Comparison of ENCODE assay signal across 8 cellular contexts in genomic region chr2:84970956-84971798, GRCh38. TPM values are rescaled to one million over a fixed set of nuclear protein-coding genes. Genes with fewer than 3 reads are reported as not detected.
DNase-seq lines count a peak whose midpoint lies in the region; ATAC-seq and TF ChIP-seq lines count a peak whose summit lies in the region.

TSS of gene KCMF1 (plus strand) at chr2:84971161. CDS start at chr2:84971452, 291 bp downstream.

- ATAC-seq in GM18907 (IDR thresholded peaks at IDR 0.05; ENCODE audit: unreplicated experiment): peak; percentile 52
- peak; percentile 40 for ATAC-seq in HG03139 (IDR thresholded peaks at IDR 0.05; ENCODE audit: unreplicated experiment)

- peak within 1 kb of the TSS; percentile 75 for H3K27ac ChIP-seq in OCI-LY1 (ENCODE audit: low read depth, low read length, poor library complexity, severe bottlenecking)

- H4K20me1 ChIP-seq in OCI-LY1 (ENCODE audit: insufficient read depth, low read length): no peaks in the 10 kb centered on the region

- no peak for TF ChIP-seq CTCF in OCI-LY1 (IDR thresholded peaks at IDR 0.05; ENCODE audit: low read length)

- H3K79me2 ChIP-seq in OCI-LY1 (ENCODE audit: insufficient read depth, low read length): peaks cover 65% of the 10 kb centered on the region

- peak within 1 kb of the TSS; percentile 90 for H3K9ac ChIP-seq in OCI-LY1 (ENCODE audit: low read length)

- H3K9me2 ChIP-seq in OCI-LY1 (ENCODE audit: low read depth, low read length): no peaks in the 10 kb centered on the region

- H3K4me2 ChIP-seq in OCI-LY1 (ENCODE audit: low read length): peak within 1 kb of the TSS; percentile 80

- no peaks in the 10 kb centered on the region for H3F3A ChIP-seq in OCI-LY1 (ENCODE audit: insufficient read depth, low read length)

- H3K36me3 ChIP-seq in OCI-LY1 (ENCODE audit: insufficient read depth, low read length): peaks cover 18% of the 10 kb centered on the region

- H3K4me1 ChIP-seq in OCI-LY1 (ENCODE audit: insufficient read depth, low read length, severe bottlenecking) (peaks cover 48% of the 10 kb centered on the region), mononuclear cell (ENCODE audit: insufficient read depth, low read length) (peaks cover 60% of the 10 kb centered on the region)

- H3K4me3 ChIP-seq in OCI-LY1 (ENCODE audit: low read depth, low read length, poor library complexity, severe bottlenecking) (peak within 1 kb of the TSS; percentile 83), mononuclear cell (ENCODE audit: low read length) (peak within 1 kb of the TSS; percentile 83)

- DNase-seq in AML-193 (lab: John Stamatoyannopoulos, UW) (peak; percentile 25 to 44), activated T-cell treated with anti-CD3 and anti-CD28 coated beads for 4 hours (peak; percentile 59), epidermal melanocyte (ENCODE audit: insufficient read length, low spot score) (peak; percentile 59)
- peak; percentile 60 to 64 for DNase-seq in stimulated activated CD8-positive, alpha-beta memory T cell treated with anti-CD3 and anti-CD28 coated beads, Interleukin-2, amount 100 ng/mL, for 48 hours (ENCODE audit: low read depth in 2 of 2)

- no peak within 1 kb of the TSS for H2AFZ ChIP-seq in OCI-LY1 (ENCODE audit: low read length)

- H3K9me3 ChIP-seq in OCI-LY1 (ENCODE audit: low read length) (no peaks in the 10 kb centered on the region), mononuclear cell (ENCODE audit: low read depth, low read length) (no peaks in the 10 kb centered on the region)

- no peaks in the 10 kb centered on the region for H3K27me3 ChIP-seq in OCI-LY1 (ENCODE audit: insufficient read depth, low read length)
- H3K27me3 ChIP-seq in mononuclear cell (ENCODE audit: insufficient read depth, low read length): no peaks in the 10 kb centered on the region

RNA-seq across cellular contexts. Expression of gene KCMF1, which starts in this region (rescaled TPM):
- total RNA-seq in mononuclear cell: 78.8 TPM

Comparison
In these comparisons a context has a peak if more than half of its experiments do, and no peak if none do; other contexts are left out.
1. Peak in every context shown above with its lines: DNase-seq, ATAC-seq, H3K4me3 ChIP-seq and H3K27ac ChIP-seq.